ENCODE assay signal across 10 cellular contexts in genomic region chr22:36161793-36162126, GRCh38. TPM values are rescaled to one million over a fixed set of nuclear protein-coding genes. Genes with fewer than 3 reads are reported as not detected.
DNase-seq lines count a peak whose midpoint lies in the region; ATAC-seq and TF ChIP-seq lines count a peak whose summit lies in the region.
"Not testable (repeated sequence)": the region's sequence is repeated elsewhere in the genome, so short reads cannot be mapped to it uniquely, and the experiment has no call there.
"Had no signal": no experiment of that assay in that cellular context is flagged by ENCODE, and none has a peak within 500 bp of the region (broad histone marks: within the 10 kb centered on the region; RNA-seq: fewer than 3 reads in every experiment).

No MANE protein-coding gene starts in this region.

- TF ChIP-seq CTCF in GM12865 (IDR thresholded peaks at IDR 0.05; ENCODE audit: insufficient read depth, low read depth, low read length, missing control alignments); activated B cell treated with CpG ODN at 0.5 μM for 24 hours (IDR thresholded peaks at IDR 0.05); colonic mucosa (IDR thresholded peaks at IDR 0.05); right lobe of liver (IDR thresholded peaks at IDR 0.05); uterus (IDR thresholded peaks at IDR 0.05): not testable (repeated sequence)

- H3K4me1 ChIP-seq in colonic mucosa, uterus: not testable (repeated sequence)
- peaks cover 0 to 73% (median 32%) of the 10 kb centered on the region in 4 donors for H3K4me1 ChIP-seq in right lobe of liver

- peaks cover 87% of the 10 kb centered on the region for H3K4me1 Mint-ChIP-seq in activated B cell treated with CpG ODN at 0.5 μM for 24 hours
- peaks cover 65% of the 10 kb centered on the region for H3K4me1 Mint-ChIP-seq in activated T-helper 17 cell treated with anti-CD3 and anti-CD28 coated beads, Interleukin-2, amount 50 U/mL, for 72 hours

- H3K9me3 Mint-ChIP-seq in activated B cell treated with CpG ODN at 0.5 μM for 24 hours; activated T-helper 17 cell treated with anti-CD3 and anti-CD28 coated beads, Interleukin-2, amount 50 U/mL, for 72 hours: not testable (repeated sequence)

- not testable (repeated sequence) for H3K27me3 Mint-ChIP-seq in activated B cell treated with CpG ODN at 0.5 μM for 24 hours; activated T-helper 17 cell treated with anti-CD3 and anti-CD28 coated beads, Interleukin-2, amount 50 U/mL, for 72 hours

- not testable (repeated sequence) for H3K36me3 ChIP-seq in colonic mucosa, right lobe of liver, uterus

- intact Hi-C loops in activated B cell treated with CpG ODN at 0.5 μM for 24 hours (cut with micrococcal nuclease) = loop anchor here (1.0 to 5.0 kb wide), 2 partner anchors 19 to 749 kb away; no protein-coding TSS in a partner anchor
- intact Hi-C loops in colonic mucosa (cut with DNase I); right lobe of liver (cut with DNase I); uterus (cut with DNase I; ENCODE audit: low total_unique reads): not testable (repeated sequence)

- H3K9ac ChIP-seq in colonic mucosa (ENCODE audit: low read depth in 2 of 2, low read length in 2 of 2) = not testable (repeated sequence)

- not testable (repeated sequence) for ATAC-seq in activated B cell treated with CpG ODN at 0.5 μM for 24 hours (ENCODE audit: low read depth); right lobe of liver
- ATAC-seq in activated T-helper 17 cell treated with anti-CD3 and anti-CD28 coated beads, Interleukin-2, amount 50 U/mL, for 72 hours (replicated peaks) = peak; percentile 18

- H3K4me3 Mint-ChIP-seq in activated B cell treated with CpG ODN at 0.5 μM for 24 hours = peak overlapping the region; percentile 85
- H3K4me3 Mint-ChIP-seq in activated T-helper 17 cell treated with anti-CD3 and anti-CD28 coated beads, Interleukin-2, amount 50 U/mL, for 72 hours = peak overlapping the region; percentile 98

- POLR2A ChIA-PET in activated B cell treated with CpG ODN at 0.5 μM for 24 hours (lab: Charles Lee) = interaction anchor here (0.7 kb wide), 1 partner anchor 751 kb away, joined by 3 read pairs; the partner anchor contains the start of gene CSF2RB

- H3K27me3 ChIP-seq in colonic mucosa, right lobe of liver, uterus: not testable (repeated sequence)

- DNase-seq in GM12865 (ENCODE audit: low read depth); activated B cell treated with CpG ODN at 0.5 μM for 24 hours; colonic mucosa; right lobe of liver; uterus: not testable (repeated sequence)
- DNase-seq in M059J (ENCODE audit: low read depth) = peak; percentile 4
- peak; percentile 13 for DNase-seq in stimulated activated CD4-positive, alpha-beta T cell treated with anti-CD3 and anti-CD28 coated beads, Interleukin-4, amount 100 ng/mL, for 24 hours

- not testable (repeated sequence) for H3K9me3 ChIP-seq in colonic mucosa, right lobe of liver, uterus

- peak overlapping the region; percentile 95 for H3K27ac Mint-ChIP-seq in activated B cell treated with CpG ODN at 0.5 μM for 24 hours
- H3K27ac Mint-ChIP-seq in activated T-helper 17 cell treated with anti-CD3 and anti-CD28 coated beads, Interleukin-2, amount 50 U/mL, for 72 hours = peak overlapping the region; percentile 99

- H3K4me3 ChIP-seq in GM12865 (ENCODE audit: low read depth, low read length) = peak overlapping the region; percentile 64
- not testable (repeated sequence) for H3K4me3 ChIP-seq in colonic mucosa, right lobe of liver, uterus

- TF ChIP-seq POLR2A in right lobe of liver (IDR thresholded peaks at IDR 0.05); uterus (IDR thresholded peaks at IDR 0.05): not testable (repeated sequence)

- CTCF ChIA-PET in activated B cell treated with CpG ODN at 0.5 μM for 24 hours (lab: Charles Lee) = interaction anchor here (1.1 to 1.9 kb wide), 2 partner anchors 9 to 17 kb away, joined by 3 to 7 read pairs; no protein-coding TSS in a partner anchor

- not testable (repeated sequence) for H3K36me3 Mint-ChIP-seq in activated B cell treated with CpG ODN at 0.5 μM for 24 hours (ENCODE audit: low read depth)
- H3K36me3 Mint-ChIP-seq in activated T-helper 17 cell treated with anti-CD3 and anti-CD28 coated beads, Interleukin-2, amount 50 U/mL, for 72 hours (ENCODE audit: low read depth) = peaks cover 30% of the 10 kb centered on the region

- WGBS in right lobe of liver (ENCODE audit: insufficient coverage, low coverage, low lambda C conversion rate, missing lambda C conversion rate) = 33% methylated on average over 5 of the region's 5 CpGs

- peak overlapping the region; percentile 60 for H3K27ac ChIP-seq in colonic mucosa
- peak overlapping the region; percentile 53 to 96 (median 94) for H3K27ac ChIP-seq in right lobe of liver
- peak overlapping the region; percentile 78 to 98 for H3K27ac ChIP-seq in uterus

RNA-seq across cellular contexts. Expression of gene APOL3, which starts 1.2 kb away (rescaled TPM):
- 11.7 and 12.4 TPM in 2 replicates for total RNA-seq in M059J (2014; rRNA removed; shearing (Covaris generic))
- 32.2 and 38.4 TPM in 2 replicates for total RNA-seq in activated B cell treated with CpG ODN at 0.5 μM for 24 hours
- total RNA-seq in activated T-helper 17 cell treated with anti-CD3 and anti-CD28 coated beads, Interleukin-2, amount 50 U/mL, for 72 hours = 100 to 1,000 TPM in 1 of 2 donors, 10 to 100 TPM in 1; 99.3 to 118 TPM
- total RNA-seq in colonic mucosa = 1 to 10 TPM; 5.9 to 9.6 TPM
- total RNA-seq in right lobe of liver = 10 to 100 TPM; 21.7 to 80.5 (median 30.2) TPM
- total RNA-seq in uterus = 100 to 1,000 TPM in 2 of 4 donors, 10 to 100 TPM in 2; 22.1 to 108 (median 76.7) TPM
- total RNA-seq: Caco-2 had no signal

RNA-seq across cellular contexts. Expression of gene APOL4, which starts 39.8 kb away (rescaled TPM):
- total RNA-seq in M059J (2014; rRNA removed; shearing (Covaris generic)) = 0.10 TPM in 1 of 2 replicates, not detected in the other
- total RNA-seq in activated B cell treated with CpG ODN at 0.5 μM for 24 hours (0.05 TPM in 1 of 2 replicates, not detected in the other), colonic mucosa (1 to 10 TPM; 1.9 to 2.3 TPM), right lobe of liver (1 to 10 TPM in 4 of 6 experiments, not detected in 2; 1.1 to 1.6 (median 1.4) TPM), uterus (10 to 100 TPM in 2 of 4 donors, 1 to 10 TPM in 1, not detected in 1; 1.0 to 35.2 (median 16.9) TPM)
- total RNA-seq in activated T-helper 17 cell treated with anti-CD3 and anti-CD28 coated beads, Interleukin-2, amount 50 U/mL, for 72 hours = 1 to 10 TPM in 1 of 2 donors, under 1 TPM in 1; 0.56 to 1.2 TPM
- total RNA-seq: Caco-2, H7 had no signal
